ENCODE assay signal across 8 cellular contexts in the genomic region with DNA sequence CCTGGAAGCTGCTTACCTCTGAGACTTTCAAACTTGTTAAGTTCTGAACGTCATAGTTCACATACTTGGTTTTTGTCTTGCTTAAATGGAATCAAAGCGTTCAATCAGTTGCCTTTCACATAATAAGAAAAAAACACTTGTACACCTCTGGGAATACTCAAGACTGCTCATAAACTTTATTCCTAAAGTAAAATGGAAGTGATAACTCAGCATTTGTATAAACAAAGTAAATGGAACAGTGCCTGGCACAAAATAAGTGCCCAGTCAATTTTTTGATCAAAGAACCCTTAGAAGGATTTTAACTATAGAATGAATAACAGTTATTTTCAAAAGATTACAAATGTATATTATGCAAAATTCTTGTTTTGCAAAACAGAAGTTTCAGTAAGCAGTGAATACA. TPM values are rescaled to one million over a fixed set of nuclear protein-coding genes. Genes with fewer than 3 reads are reported as not detected.
DNase-seq lines count a peak whose midpoint lies in the region; ATAC-seq and TF ChIP-seq lines count a peak whose summit lies in the region.

No MANE protein-coding gene starts in this region.

- H3K9me3 ChIP-seq in CD4-positive, CD25-positive, alpha-beta regulatory T cell (ENCODE audit: control insufficient read depth in 2 of 2, low read length in 2 of 2), result no peaks in the 10 kb centered on the region
- no peaks in the 10 kb centered on the region for H3K9me3 ChIP-seq in OCI-LY7 (ENCODE audit: low read length)
- H3K9me3 ChIP-seq in endodermal cell (ENCODE audit: control insufficient read depth, low read length), result no peaks in the 10 kb centered on the region
- no peaks in the 10 kb centered on the region for H3K9me3 ChIP-seq in neuronal stem cell (replicated peaks in 1 of 2; ENCODE audit: control insufficient read depth in 2 of 2, insufficient read depth in 1 of 2, low read depth in 1 of 2, low read length in 2 of 2)

- no peak for DNase-seq in CD4-positive, CD25-positive, alpha-beta regulatory T cell
- DNase-seq in OCI-LY7 (ENCODE audit: low spot score) (no peak), endodermal cell (no peak), neuronal stem cell (ENCODE audit: low spot score) (no peak), NOMO-1 treated with dmso at 0.1 percent for 144 hours (lab: John Stamatoyannopoulos, UW; ENCODE audit: unreplicated experiment) (no peak), mesenteric fat pad (ENCODE audit: low spot score) (no peak), NCI-H187 (lab: John Stamatoyannopoulos, UW) (no peak)
- DNase-seq in stimulated activated CD4-positive, alpha-beta T cell treated with anti-CD3 and anti-CD28 coated beads, Interleukin-15, amount 100 ng/mL, for 24 hours, result no peak

- TF ChIP-seq CTCF in OCI-LY7 (conservative IDR thresholded peaks at IDR 0.05; ENCODE audit: low read length) (no peak), endodermal cell (conservative IDR thresholded peaks at IDR 0.05) (no peak)

- H3K4ac ChIP-seq in neuronal stem cell (ENCODE audit: low read length), result no peak overlapping the region

- H3K4me2 ChIP-seq in OCI-LY7 (ENCODE audit: low read length) (peak overlapping the region; percentile 97), neuronal stem cell (ENCODE audit: insufficient read depth, low read length, poor library complexity, severe bottlenecking) (peak overlapping the region; percentile 75)

- peaks cover 10% of the 10 kb centered on the region for H3K36me3 Mint-ChIP-seq in CD4-positive, CD25-positive, alpha-beta regulatory T cell
- peaks cover 21% of the 10 kb centered on the region for H3K36me3 Mint-ChIP-seq in endodermal cell (ENCODE audit: low read depth)

- H2AFZ ChIP-seq in OCI-LY7 (ENCODE audit: low read length) (no peak overlapping the region), neuronal stem cell (ENCODE audit: low read length) (no peak overlapping the region)

- WGBS in endodermal cell (ENCODE audit: insufficient coverage in 1 of 2, insufficient read length in 1 of 2), 2 experiments, result 0% methylated on average over 1 to 2 of the region's 2 CpGs
- WGBS in neuronal stem cell (ENCODE audit: extremely low coverage in 2 of 2, insufficient read length in 2 of 2, insufficient replicate concordance in 1 of 2), 2 donors, result no CpG with 5 or more reads among the region's 2 CpGs

- peaks cover 58% of the 10 kb centered on the region for H3K79me2 ChIP-seq in OCI-LY7 (ENCODE audit: insufficient read depth, low read depth, low read length)

- TSS peak; percentile 52 for BruUV-seq in OCI-LY7 (replicated peaks; lab: Mats Ljungman, UMichigan)

- no peak overlapping the region for H3K23ac ChIP-seq in neuronal stem cell (ENCODE audit: low read depth, low read length, poor library complexity)

- no peak overlapping the region for H4K8ac ChIP-seq in neuronal stem cell (ENCODE audit: low read depth, low read length)

- H3K9ac ChIP-seq in endodermal cell (ENCODE audit: extremely low read depth, low read length, poor library complexity, severe bottlenecking), result peak overlapping the region; percentile 94
- no peak overlapping the region for H3K9ac ChIP-seq in neuronal stem cell (ENCODE audit: low read depth, low read length, poor library complexity)

- H3K4me1 Mint-ChIP-seq in CD4-positive, CD25-positive, alpha-beta regulatory T cell, result peaks cover 37 to 78% (median 57%) of the 10 kb centered on the region in 4 donors
- peaks cover 23% of the 10 kb centered on the region for H3K4me1 Mint-ChIP-seq in endodermal cell

- no peak overlapping the region for H3K18ac ChIP-seq in neuronal stem cell (ENCODE audit: low read length)

- H3K36me3 ChIP-seq in CD4-positive, CD25-positive, alpha-beta regulatory T cell (ENCODE audit: control insufficient read depth, insufficient read depth, low read length), result peaks cover 23% of the 10 kb centered on the region
- peaks cover 31% of the 10 kb centered on the region for H3K36me3 ChIP-seq in OCI-LY7 (ENCODE audit: insufficient read depth, low read length)
- peaks cover 33% of the 10 kb centered on the region for H3K36me3 ChIP-seq in endodermal cell (ENCODE audit: control insufficient read depth, insufficient read depth, low read length)
- peaks cover 6 to 40% of the 10 kb centered on the region in 2 donors for H3K36me3 ChIP-seq in neuronal stem cell (replicated peaks in 1 of 2; ENCODE audit: control insufficient read depth in 2 of 2, insufficient read depth in 2 of 2, low read length in 2 of 2)

- H3K27ac Mint-ChIP-seq in CD4-positive, CD25-positive, alpha-beta regulatory T cell, result peak overlapping the region; percentile 97 to 100 (median 99)
- peak overlapping the region; percentile 100 for H3K27ac Mint-ChIP-seq in endodermal cell

- no peak overlapping the region for H2BK120ac ChIP-seq in neuronal stem cell (ENCODE audit: low read depth, low read length)

- H3K27me3 Mint-ChIP-seq in CD4-positive, CD25-positive, alpha-beta regulatory T cell, result peaks cover 5% of the 10 kb centered on the region
- H3K27me3 Mint-ChIP-seq in endodermal cell (ENCODE audit: insufficient read depth), result no peaks in the 10 kb centered on the region

- H3K14ac ChIP-seq in neuronal stem cell (ENCODE audit: low read length), result no peak overlapping the region

- H2BK15ac ChIP-seq in neuronal stem cell (ENCODE audit: low read length), result no peak overlapping the region

- H4K20me1 ChIP-seq in OCI-LY7 (ENCODE audit: insufficient read depth, low read length), result peaks cover 18% of the 10 kb centered on the region

- peaks cover 0 to 2% (median 0%) of the 10 kb centered on the region in 7 donors for H3K9me3 Mint-ChIP-seq in CD4-positive, CD25-positive, alpha-beta regulatory T cell
- H3K9me3 Mint-ChIP-seq in endodermal cell, result no peaks in the 10 kb centered on the region

- intact Hi-C loops in OCI-LY7 (cut with micrococcal nuclease; ENCODE audit: unreplicated experiment), result loop anchor here (10.0 kb wide), 1 partner anchor 403 kb away; no protein-coding TSS in a partner anchor

- H3K4me3 ChIP-seq in CD4-positive, CD25-positive, alpha-beta regulatory T cell (ENCODE audit: low read depth, low read length), result peak overlapping the region; percentile 88
- H3K4me3 ChIP-seq in OCI-LY7 (ENCODE audit: low read depth, low read length, poor library complexity, severe bottlenecking) (peak overlapping the region; percentile 91), endodermal cell (ENCODE audit: low read length) (peak overlapping the region; percentile 96), neuronal stem cell (ENCODE audit: low read length in 2 of 2) (peak overlapping the region; percentile 88 to 97)

- no peak overlapping the region for H4K91ac ChIP-seq in neuronal stem cell (ENCODE audit: low read depth, low read length, poor library complexity)

- H3K79me1 ChIP-seq in neuronal stem cell (ENCODE audit: low read depth, low read length), result peaks cover 2% of the 10 kb centered on the region

- peak overlapping the region; percentile 97 for H3K27ac ChIP-seq in CD4-positive, CD25-positive, alpha-beta regulatory T cell (ENCODE audit: insufficient read depth, low read length, poor library complexity, severe bottlenecking)
- peak overlapping the region; percentile 73 for H3K27ac ChIP-seq in OCI-LY7 (ENCODE audit: low read depth, low read length, poor library complexity, severe bottlenecking)
- no peak overlapping the region for H3K27ac ChIP-seq in endodermal cell (ENCODE audit: low read depth, low read length)
- no peak overlapping the region for H3K27ac ChIP-seq in neuronal stem cell (replicated peaks; ENCODE audit: low read length)

- H3K27me3 ChIP-seq in CD4-positive, CD25-positive, alpha-beta regulatory T cell (ENCODE audit: control insufficient read depth, insufficient read depth, low read length), result no peaks in the 10 kb centered on the region
- no peaks in the 10 kb centered on the region for H3K27me3 ChIP-seq in endodermal cell (ENCODE audit: control insufficient read depth, insufficient read depth, low read length, poor library complexity, severe bottlenecking)
- no peaks in the 10 kb centered on the region for H3K27me3 ChIP-seq in neuronal stem cell (ENCODE audit: control insufficient read depth in 3 of 3, insufficient read depth in 3 of 3, low read depth in 1 of 3, low read length in 3 of 3)

- ATAC-seq in CD4-positive, CD25-positive, alpha-beta regulatory T cell (ENCODE audit: low read depth in 2 of 2), result no peak

- H2BK5ac ChIP-seq in neuronal stem cell (ENCODE audit: low read length), result no peak overlapping the region

- POLR2A ChIA-PET in OCI-LY7 (lab: Charles Lee), result interaction anchor here (0.6 to 1.7 kb wide), 9 partner anchors 19 to 280 kb away, joined by 3 to 10 read pairs (median 3); no protein-coding TSS in a partner anchor

- H3K4me3 Mint-ChIP-seq in CD4-positive, CD25-positive, alpha-beta regulatory T cell, result peak overlapping the region; percentile 92 to 100 (median 100)
- peak overlapping the region; percentile 96 for H3K4me3 Mint-ChIP-seq in endodermal cell

- no peak overlapping the region for H2AK5ac ChIP-seq in neuronal stem cell (ENCODE audit: low read depth, low read length)

- no peak overlapping the region for H2BK12ac ChIP-seq in neuronal stem cell (ENCODE audit: low read length)

- no peaks in the 10 kb centered on the region for H3K9me2 ChIP-seq in OCI-LY7 (ENCODE audit: insufficient read depth, low read length)

- H3K4me1 ChIP-seq in CD4-positive, CD25-positive, alpha-beta regulatory T cell (ENCODE audit: control insufficient read depth, insufficient read depth, low read length, poor library complexity, severe bottlenecking), result peaks cover 53% of the 10 kb centered on the region
- H3K4me1 ChIP-seq in OCI-LY7 (ENCODE audit: insufficient read depth, low read length, poor library complexity, severe bottlenecking), result peaks cover 30% of the 10 kb centered on the region
- H3K4me1 ChIP-seq in endodermal cell (ENCODE audit: control insufficient read depth, insufficient read depth, low read length), result no peaks in the 10 kb centered on the region
- H3K4me1 ChIP-seq in neuronal stem cell (ENCODE audit: control insufficient read depth in 2 of 2, insufficient read depth in 1 of 2, low read depth in 1 of 2, low read length in 2 of 2), result peaks cover 2 to 3% of the 10 kb centered on the region in 2 donors

- CTCF ChIA-PET in OCI-LY7 (lab: Charles Lee; ENCODE audit: unreplicated experiment), result no interaction called here

RNA-seq across cellular contexts. Expression of gene RAB5A, which starts 1.3 kb away (rescaled TPM):
- 134 TPM for total RNA-seq in CD4-positive, CD25-positive, alpha-beta regulatory T cell
- polyA plus RNA-seq in CD4-positive, CD25-positive, alpha-beta regulatory T cell, result 10 to 100 TPM; 33.8 to 41.9 (median 40.3) TPM
- 24.5 and 26.1 TPM in 2 replicates for total RNA-seq in OCI-LY7 (2014; rRNA removed; shearing (Covaris generic))
- 39.2 and 50.2 TPM in 2 replicates for total RNA-seq in OCI-LY7 (2022)
- total RNA-seq in endodermal cell, result 10 to 100 TPM; 74.2 to 74.9 TPM
- polyA plus RNA-seq in endodermal cell (2013, experiment 1 of 2), result 74.5 TPM
- 65.5 TPM for polyA plus RNA-seq in endodermal cell (2013, experiment 2 of 2)
- polyA plus RNA-seq in neuronal stem cell (2013, experiment 1 of 2), result 42.9 TPM
- polyA plus RNA-seq in neuronal stem cell (2013, experiment 2 of 2), result 41.2 TPM
- 70.3 TPM for total RNA-seq in mesenteric fat pad

RNA-seq across cellular contexts. Expression of gene EFHB, which starts 14.2 kb away (rescaled TPM):
- total RNA-seq in CD4-positive, CD25-positive, alpha-beta regulatory T cell, result 1.3 TPM
- under 1 TPM; 0.10 to 0.26 (median 0.19) TPM for polyA plus RNA-seq in CD4-positive, CD25-positive, alpha-beta regulatory T cell
- 0.51 TPM in 1 of 2 replicates, not detected in the other for total RNA-seq in OCI-LY7 (2014; rRNA removed; shearing (Covaris generic))
- total RNA-seq in OCI-LY7 (2022) (0.86 TPM in 1 of 2 replicates, not detected in the other), endodermal cell (1 to 10 TPM; 1.3 to 2.7 TPM), mesenteric fat pad (1.3 TPM)
- 2.3 TPM for polyA plus RNA-seq in endodermal cell (2013, experiment 1 of 2)
- polyA plus RNA-seq in endodermal cell (2013, experiment 2 of 2), result 2.6 TPM
- polyA plus RNA-seq in neuronal stem cell (2013, experiment 1 of 2), result 3.5 TPM
- polyA plus RNA-seq in neuronal stem cell (2013, experiment 2 of 2), result 3.4 TPM

Comparison
In these comparisons a context has a peak if more than half of its experiments do, and no peak if none do; other contexts are left out.
1. H3K27ac ChIP-seq: peak in CD4-positive, CD25-positive, alpha-beta regulatory T cell (single experiment) and OCI-LY7 (single experiment); none in endodermal cell (single experiment) and neuronal stem cell (single experiment).
2. Peak in every context shown above with its lines, with median percentiles within 50 percentile points of each other: H3K4me3 ChIP-seq.